8 cellular contexts compared by ENCODE assay signal in genomic region chr15:92921215-92922131, GRCh38. TPM values are rescaled to one million over a fixed set of nuclear protein-coding genes. Genes with fewer than 3 reads are reported as not detected.
DNase-seq lines count a peak whose midpoint lies in the region; ATAC-seq, FAIRE-seq and TF ChIP-seq lines count a peak whose summit lies in the region.

No MANE protein-coding gene starts in this region.

- no peaks in the 10 kb centered on the region for H3K9me2 ChIP-seq in OCI-LY1 (ENCODE audit: low read depth, low read length)

- TF ChIP-seq CTCF in DND-41 (IDR thresholded peaks at IDR 0.05; ENCODE audit: borderline replicate concordance, extremely low read depth, low read length, poor library complexity, severe bottlenecking) = no peak
- TF ChIP-seq CTCF in OCI-LY1 (IDR thresholded peaks at IDR 0.05; ENCODE audit: low read length) = no peak
- no peak for TF ChIP-seq CTCF in pancreas (IDR thresholded peaks at IDR 0.05)

- FAIRE-seq in pancreas (lab: Jason Lieb, UNC) = no peak

- H3K4me2 ChIP-seq in DND-41 (ENCODE audit: insufficient read depth, low read length) (no peak overlapping the region), OCI-LY1 (ENCODE audit: low read length) (peak overlapping the region; percentile 38)

- H3K36me3 ChIP-seq in DND-41 (ENCODE audit: insufficient read depth, low read length) (peaks cover 81% of the 10 kb centered on the region), OCI-LY1 (ENCODE audit: insufficient read depth, low read length) (peaks cover 81% of the 10 kb centered on the region), pancreas (peaks cover 0 to 13% (median 0%) of the 10 kb centered on the region in 3 donors)

- H3F3A ChIP-seq in OCI-LY1 (ENCODE audit: insufficient read depth, low read length) = peaks cover 5% of the 10 kb centered on the region

- peaks cover 99% of the 10 kb centered on the region for H3K79me2 ChIP-seq in DND-41 (ENCODE audit: insufficient read depth, low read length)
- peaks cover 67% of the 10 kb centered on the region for H3K79me2 ChIP-seq in OCI-LY1 (ENCODE audit: insufficient read depth, low read length)

- no peak overlapping the region for H2AFZ ChIP-seq in DND-41 (ENCODE audit: low read depth, low read length)
- H2AFZ ChIP-seq in OCI-LY1 (ENCODE audit: low read length) = no peak overlapping the region

- H3K4me3 ChIP-seq in DND-41 (ENCODE audit: low read depth in 1 of 2, low read length in 2 of 2) (no peak overlapping the region), OCI-LY1 (ENCODE audit: low read depth, low read length, poor library complexity, severe bottlenecking) (peak overlapping the region; percentile 2), pancreas (no peak overlapping the region)

- H3K9me3 ChIP-seq in DND-41 (ENCODE audit: insufficient read depth, low read length, severe bottlenecking) = no peaks in the 10 kb centered on the region
- no peaks in the 10 kb centered on the region for H3K9me3 ChIP-seq in OCI-LY1 (ENCODE audit: low read length)
- H3K9me3 ChIP-seq in pancreas = no peaks in the 10 kb centered on the region

- ATAC-seq in DND-41 (ENCODE audit: insufficient read depth, low read depth) (no peak), pancreas (peak; percentile 59 to 80 (median 70)), HG03354 (IDR thresholded peaks at IDR 0.05; ENCODE audit: poor library complexity, severe bottlenecking, unreplicated experiment) (no peak), GM19452 (IDR thresholded peaks at IDR 0.05; ENCODE audit: unreplicated experiment) (no peak)

- H3K27ac ChIP-seq in DND-41 (ENCODE audit: low read length) (peak overlapping the region; percentile 7; the same call in 1 of the 2 replicates), OCI-LY1 (ENCODE audit: low read depth, low read length, poor library complexity, severe bottlenecking) (peak overlapping the region; percentile 63), epithelial cell of prostate (peak overlapping the region; percentile 90), pancreas (peak overlapping the region; percentile 23 to 92 (median 56))

- DNase-seq in DND-41 (no peak), epithelial cell of prostate (ENCODE audit: low read depth, low spot score) (peak; percentile 98), pancreas (peak in 1 of 6 donors; percentile 33), NCI-H2227 treated with DMSO at 0.1 percent for 48 hours (lab: John Stamatoyannopoulos, UW) (no peak), cortex of kidney (lab: John Stamatoyannopoulos, UW) (no peak)

- WGBS in pancreas, 2 donors = 65 to 66% methylated on average over 4 of the region's 4 CpGs

- H3K9ac ChIP-seq in DND-41 (ENCODE audit: low read depth, low read length) (no peak overlapping the region), OCI-LY1 (ENCODE audit: low read length) (peak overlapping the region; percentile 11; the same call in 1 of the 2 replicates)

- H3K27me3 ChIP-seq in DND-41 (ENCODE audit: insufficient read depth, low read length, poor library complexity) = no peaks in the 10 kb centered on the region
- no peaks in the 10 kb centered on the region for H3K27me3 ChIP-seq in OCI-LY1 (ENCODE audit: insufficient read depth, low read length)
- no peaks in the 10 kb centered on the region for H3K27me3 ChIP-seq in pancreas

- H4K20me1 ChIP-seq in DND-41 (ENCODE audit: insufficient read depth, low read length) (peaks cover 14% of the 10 kb centered on the region), OCI-LY1 (ENCODE audit: insufficient read depth, low read length) (no peaks in the 10 kb centered on the region)

- peaks cover 26% of the 10 kb centered on the region for H3K4me1 ChIP-seq in DND-41 (ENCODE audit: insufficient read depth, low read length)
- peaks cover 62% of the 10 kb centered on the region for H3K4me1 ChIP-seq in OCI-LY1 (ENCODE audit: insufficient read depth, low read length, severe bottlenecking)
- H3K4me1 ChIP-seq in pancreas = peaks cover 25 to 62% (median 61%) of the 10 kb centered on the region in 3 donors

- intact Hi-C loops in pancreas (cut with DNase I) = no loop called here

RNA-seq across cellular contexts. Expression of gene CHD2, which starts 21.3 kb away (rescaled TPM):
- 10 to 100 TPM; 37.0 to 86.3 (median 50.1) TPM for total RNA-seq in pancreas
- 10 to 100 TPM; 27.7 to 31.1 TPM for polyA plus RNA-seq in pancreas

Comparison
In these comparisons a context has a peak if more than half of its experiments do, and no peak if none do; other contexts are left out.
1. ATAC-seq: peak in pancreas (4 of 4); none in DND-41 (single experiment), HG03354 (single experiment) and GM19452 (single experiment).
2. H3K27ac ChIP-seq: peak in every context shown above with its lines; median percentile 90 in epithelial cell of prostate; 63 in OCI-LY1; 56 in pancreas; 7 in DND-41.